ENCODE assay signal across 16 cellular contexts in the genomic region with DNA sequence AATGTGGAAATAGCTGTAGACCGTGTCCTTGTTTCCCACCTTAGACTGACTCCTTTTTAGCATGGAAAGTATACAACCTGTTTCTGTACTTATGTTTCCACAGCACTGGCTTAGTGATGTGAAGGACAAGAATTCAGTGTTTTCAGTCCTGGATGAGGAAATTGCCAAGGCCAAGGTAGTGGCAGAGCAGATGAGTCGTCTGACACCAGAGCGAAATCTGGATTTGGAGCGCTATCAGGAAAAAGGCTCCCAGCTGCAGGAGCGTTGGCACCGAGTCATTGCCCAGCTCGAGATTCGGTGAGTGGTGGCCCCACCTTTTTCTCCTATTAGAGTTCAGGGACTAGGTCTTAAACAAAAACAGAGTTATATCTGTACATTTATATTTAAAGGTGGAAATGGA.
"Had no signal": no experiment of that assay in that cellular context is flagged by ENCODE, and none has a peak within 500 bp of the region (broad histone marks: within the 10 kb centered on the region; RNA-seq: fewer than 3 reads in every experiment).

No MANE protein-coding gene starts in this region.

- H3K27me3 ChIP-seq: cardiac muscle cell, gastroesophageal sphincter, neutrophil had no signal

- FAIRE-seq: colon had no signal

- DNase-seq: activated effector memory CD4-positive, alpha-beta T cell treated with Interleukin-2 at 50 U/mL for 16 hours; aorta; lower lobe of right lung; naive thymus-derived CD4-positive, alpha-beta T cell; posterior cingulate gyrus; stimulated activated CD4-positive, alpha-beta T cell treated with anti-CD3 and anti-CD28 coated beads, Interleukin-12 subunit alpha, Interleukin-12 subunit beta, amount 100 ng/mL, for 4 hours; stimulated activated CD4-positive, alpha-beta T cell treated with anti-CD3 and anti-CD28 coated beads, Interleukin-2, amount 100 ng/mL, for 48 hours; stimulated activated naive CD8-positive, alpha-beta T cell treated with anti-CD3 and anti-CD28 coated beads, Interleukin-15, Interleukin-2, amounts not matched to agents 100 U/mL and 50 U/mL, for 24 hours; T-helper 9 cell had no signal

- H3K4me3 ChIP-seq: cardiac muscle cell, gastroesophageal sphincter, lower lobe of right lung had no signal

- H3K27ac ChIP-seq: cardiac muscle cell, lower lobe of right lung, neutrophil, VCaP had no signal

- H3K9me3 ChIP-seq: gastroesophageal sphincter, lower lobe of right lung had no signal

- H3K9me3 Mint-ChIP-seq: activated naive CD4-positive, alpha-beta T cell treated with anti-CD3 and anti-CD28 coated beads, Interleukin-2, amount 50 U/mL, for 24 hours; naive thymus-derived CD4-positive, alpha-beta T cell had no signal

- H3K4me1 ChIP-seq: gastroesophageal sphincter, lower lobe of right lung had no signal

- ATAC-seq: gastroesophageal sphincter; lower lobe of right lung; naive thymus-derived CD4-positive, alpha-beta T cell; sciatic nerve; stimulated activated naive CD8-positive, alpha-beta T cell treated with anti-CD3 and anti-CD28 coated beads, Interleukin-15, Interleukin-2, amounts not matched to agents 100 U/mL and 50 U/mL, for 24 hours had no signal

- H3K4me3 Mint-ChIP-seq: activated naive CD4-positive, alpha-beta T cell treated with anti-CD3 and anti-CD28 coated beads, Interleukin-2, amount 50 U/mL, for 24 hours; naive thymus-derived CD4-positive, alpha-beta T cell had no signal

- H3K27me3 Mint-ChIP-seq: activated naive CD4-positive, alpha-beta T cell treated with anti-CD3 and anti-CD28 coated beads, Interleukin-2, amount 50 U/mL, for 24 hours; naive thymus-derived CD4-positive, alpha-beta T cell had no signal
